Comparison of ENCODE assay signal across 22 cellular contexts in the genomic region with DNA sequence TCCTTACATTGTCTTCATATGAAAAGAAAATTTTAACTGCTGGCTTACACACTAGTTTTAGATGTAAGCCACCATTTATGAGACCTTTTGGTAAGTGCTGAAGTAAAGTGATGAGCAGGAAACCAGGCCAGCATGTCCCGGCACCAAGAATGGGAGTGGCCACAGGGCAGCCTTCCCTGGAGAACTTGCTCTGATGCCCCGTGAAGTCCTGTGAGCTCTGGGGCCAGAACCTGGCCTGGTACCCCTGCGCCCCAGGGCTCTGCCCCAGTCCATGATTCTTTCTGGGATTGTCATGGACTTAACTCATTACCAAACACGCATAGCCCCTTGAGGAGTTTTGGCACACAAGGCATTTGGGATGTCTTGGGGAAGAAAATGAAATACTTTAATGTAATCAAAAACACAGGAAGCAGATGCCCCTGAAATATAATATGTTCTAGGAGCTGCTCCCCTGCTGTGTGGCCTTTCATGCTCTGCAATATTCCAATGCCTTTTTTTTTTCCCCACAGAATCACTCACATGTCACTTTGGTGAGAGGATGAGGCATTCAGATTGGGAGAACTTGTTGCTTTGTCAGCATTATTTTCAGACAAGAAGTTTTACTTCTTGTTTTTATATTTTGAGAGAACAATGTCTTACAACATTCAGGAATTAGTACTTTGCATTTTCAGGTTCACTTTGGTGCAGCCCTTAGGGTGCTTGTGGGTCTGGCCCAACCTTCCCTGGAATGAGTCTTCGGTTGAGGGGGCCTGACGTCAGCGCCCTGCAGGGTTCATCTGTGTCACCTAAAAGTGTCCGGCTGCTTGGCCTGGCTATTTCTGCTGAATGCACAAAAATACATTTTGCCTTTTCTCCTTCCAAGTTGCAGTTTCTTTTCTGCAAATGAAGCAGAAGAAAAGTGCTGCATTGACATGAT. TPM values are rescaled to one million over a fixed set of nuclear protein-coding genes. Genes with fewer than 3 reads are reported as not detected.
DNase-seq lines count a peak whose midpoint lies in the region; ATAC-seq and TF ChIP-seq lines count a peak whose summit lies in the region.
"Had no signal": no experiment of that assay in that cellular context is flagged by ENCODE, and none has a peak within 500 bp of the region (broad histone marks: within the 10 kb centered on the region; RNA-seq: fewer than 3 reads in every experiment).

No MANE protein-coding gene starts in this region.

- no peaks in the 10 kb centered on the region for H4K20me1 ChIP-seq in osteoblast (ENCODE audit: insufficient read depth, low read length)

- H3K27me3 Mint-ChIP-seq in progenitor cell of endocrine pancreas: peaks cover 3% of the 10 kb centered on the region
- no peaks in the 10 kb centered on the region for H3K27me3 Mint-ChIP-seq in activated CD4-positive, alpha-beta memory T cell treated with anti-CD3 and anti-CD28 coated beads, Interleukin-2, amount 10 ng/mL, durations not matched to agents 7 days and 5 days
- H3K27me3 Mint-ChIP-seq: activated naive CD8-positive, alpha-beta T cell treated with anti-CD3 and anti-CD28 coated beads, Interleukin-2, amount 10 ng/mL, durations not matched to agents 7 days and 5 days; stimulated activated naive CD8-positive, alpha-beta T cell treated with anti-CD3 and anti-CD28 coated beads, Interleukin-15, Interleukin-2, amounts not matched to agents 100 ng/mL and 50 ng/mL, for 24 hours; T-helper 17 cell had no signal

- ATAC-seq in left cardiac atrium: peak; percentile 38 to 77
- no peak for ATAC-seq in HG02759 (IDR thresholded peaks at IDR 0.05; ENCODE audit: unreplicated experiment)
- ATAC-seq: T-helper 17 cell had no signal

- POLR2A ChIA-PET in activated CD4-positive, alpha-beta memory T cell treated with anti-CD3 and anti-CD28 coated beads, Interleukin-2, amount 10 ng/mL, durations not matched to agents 7 days and 5 days (lab: Charles Lee): no interaction called here

- H3K4me1 ChIP-seq in osteoblast (ENCODE audit: insufficient read depth, low read length): peaks cover 8% of the 10 kb centered on the region
- H3K4me1 ChIP-seq: colonic mucosa had no signal

- no peaks in the 10 kb centered on the region for H3K36me3 ChIP-seq in osteoblast (ENCODE audit: insufficient read depth, low read length)
- H3K36me3 ChIP-seq: colonic mucosa had no signal

- no peaks in the 10 kb centered on the region for H3K79me2 ChIP-seq in osteoblast (ENCODE audit: insufficient read depth, low read length)

- no peaks in the 10 kb centered on the region for H3K9me3 ChIP-seq in osteoblast (ENCODE audit: low read depth, low read length)
- H3K9me3 ChIP-seq: colonic mucosa had no signal

- intact Hi-C loops in left cardiac atrium (cut with DNase I): no loop called here

- CTCF ChIA-PET in activated CD4-positive, alpha-beta memory T cell treated with anti-CD3 and anti-CD28 coated beads, Interleukin-2, amount 10 ng/mL, durations not matched to agents 7 days and 5 days (lab: Charles Lee): no interaction called here

- peak; percentile 83 for DNase-seq in CD1c-positive myeloid dendritic cell (ENCODE audit: extremely low spot score)
- peak; percentile 92 for DNase-seq in RPMI8226
- peak; percentile 43 for DNase-seq in left cardiac atrium
- DNase-seq in osteoblast (ENCODE audit: insufficient read length, low spot score, missing footprints): peak; percentile 38
- no peak for DNase-seq in progenitor cell of endocrine pancreas (ENCODE audit: low spot score, unreplicated experiment)
- no peak for DNase-seq in NCI-H1417 (lab: John Stamatoyannopoulos, UW)
- DNase-seq in activated CD4-positive, alpha-beta memory T cell treated with anti-CD3 and anti-CD28 coated beads, Interleukin-2, amount 10 ng/mL, durations not matched to agents 7 days and 5 days: no peak
- DNase-seq: activated CD4-positive, alpha-beta T cell treated with anti-CD3 and anti-CD28 coated beads for 4 hours; activated naive CD8-positive, alpha-beta T cell treated with anti-CD3 and anti-CD28 coated beads, Interleukin-2, amount 10 ng/mL, durations not matched to agents 7 days and 5 days; activated T-cell treated with anti-CD3 and anti-CD28 coated beads, Interleukin-2, amount 50 U/mL, for 1 hour; colonic mucosa; DMS153; HCEC 1CT; hippocampal formation; KBM-7; NCI-H187 treated with DMSO at 0.1 percent for 48 hours; NCI-H82; small intestine; T-helper 17 cell had no signal

- no peaks in the 10 kb centered on the region for H3K27me3 ChIP-seq in osteoblast (ENCODE audit: insufficient read depth, low read length)
- H3K27me3 ChIP-seq: colonic mucosa had no signal

- H2AFZ ChIP-seq in osteoblast (ENCODE audit: low read length): no peak overlapping the region

- H3K4me2 ChIP-seq in osteoblast (ENCODE audit: insufficient read depth, low read length): peak overlapping the region; percentile 30

- H3K9me3 Mint-ChIP-seq in progenitor cell of endocrine pancreas (ENCODE audit: low read depth): peaks cover 12% of the 10 kb centered on the region
- peaks cover 3% of the 10 kb centered on the region for H3K9me3 Mint-ChIP-seq in activated CD4-positive, alpha-beta memory T cell treated with anti-CD3 and anti-CD28 coated beads, Interleukin-2, amount 10 ng/mL, durations not matched to agents 7 days and 5 days
- H3K9me3 Mint-ChIP-seq: neural crest cell had no signal

- H3K27ac ChIP-seq in osteoblast (ENCODE audit: low read depth, low read length): no peak overlapping the region
- H3K27ac ChIP-seq: colonic mucosa had no signal

- no peak overlapping the region for H3K4me3 ChIP-seq in osteoblast (ENCODE audit: insufficient read depth, low read length)
- H3K4me3 ChIP-seq: colonic mucosa had no signal

- no peaks in the 10 kb centered on the region for H3K4me1 Mint-ChIP-seq in progenitor cell of endocrine pancreas (ENCODE audit: low read depth)
- H3K4me1 Mint-ChIP-seq in activated CD4-positive, alpha-beta memory T cell treated with anti-CD3 and anti-CD28 coated beads, Interleukin-2, amount 10 ng/mL, durations not matched to agents 7 days and 5 days: no peaks in the 10 kb centered on the region
- H3K4me1 Mint-ChIP-seq: activated naive CD8-positive, alpha-beta T cell treated with anti-CD3 and anti-CD28 coated beads, Interleukin-2, amount 10 ng/mL, durations not matched to agents 7 days and 5 days; neural crest cell; T-helper 17 cell had no signal

- H3K27ac Mint-ChIP-seq in progenitor cell of endocrine pancreas: no peak overlapping the region
- H3K27ac Mint-ChIP-seq in activated CD4-positive, alpha-beta memory T cell treated with anti-CD3 and anti-CD28 coated beads, Interleukin-2, amount 10 ng/mL, durations not matched to agents 7 days and 5 days: no peak overlapping the region
- H3K27ac Mint-ChIP-seq: activated naive CD8-positive, alpha-beta T cell treated with anti-CD3 and anti-CD28 coated beads, Interleukin-2, amount 10 ng/mL, durations not matched to agents 7 days and 5 days; stimulated activated naive CD8-positive, alpha-beta T cell treated with anti-CD3 and anti-CD28 coated beads, Interleukin-15, Interleukin-2, amounts not matched to agents 100 ng/mL and 50 ng/mL, for 24 hours; T-helper 17 cell had no signal

- no peak overlapping the region for H3K4me3 Mint-ChIP-seq in progenitor cell of endocrine pancreas (ENCODE audit: low read depth)
- no peak overlapping the region for H3K4me3 Mint-ChIP-seq in activated CD4-positive, alpha-beta memory T cell treated with anti-CD3 and anti-CD28 coated beads, Interleukin-2, amount 10 ng/mL, durations not matched to agents 7 days and 5 days
- H3K4me3 Mint-ChIP-seq: activated naive CD8-positive, alpha-beta T cell treated with anti-CD3 and anti-CD28 coated beads, Interleukin-2, amount 10 ng/mL, durations not matched to agents 7 days and 5 days; neural crest cell; stimulated activated naive CD8-positive, alpha-beta T cell treated with anti-CD3 and anti-CD28 coated beads, Interleukin-15, Interleukin-2, amounts not matched to agents 100 ng/mL and 50 ng/mL, for 24 hours; T-helper 17 cell had no signal

- no peaks in the 10 kb centered on the region for H3K36me3 Mint-ChIP-seq in progenitor cell of endocrine pancreas (ENCODE audit: insufficient read depth)
- no peaks in the 10 kb centered on the region for H3K36me3 Mint-ChIP-seq in activated CD4-positive, alpha-beta memory T cell treated with anti-CD3 and anti-CD28 coated beads, Interleukin-2, amount 10 ng/mL, durations not matched to agents 7 days and 5 days (ENCODE audit: low read depth)
- H3K36me3 Mint-ChIP-seq: activated naive CD8-positive, alpha-beta T cell treated with anti-CD3 and anti-CD28 coated beads, Interleukin-2, amount 10 ng/mL, durations not matched to agents 7 days and 5 days had no signal

- no peak for TF ChIP-seq CTCF in osteoblast (IDR thresholded peaks at IDR 0.05; ENCODE audit: extremely low read depth, low read depth, low read length)
- TF ChIP-seq CTCF in progenitor cell of endocrine pancreas (IDR thresholded peaks at IDR 0.05; ENCODE audit: unreplicated experiment): no peak

RNA-seq across cellular contexts. Expression of gene CXCL12, which starts 53.2 kb away (rescaled TPM):
- total RNA-seq in left cardiac atrium (100 to 1,000 TPM; 213 to 248 TPM), osteoblast (288 and 358 TPM in 2 replicates), progenitor cell of endocrine pancreas (4.2 and 4.6 TPM in 2 replicates)
- not detected for total RNA-seq in activated CD4-positive, alpha-beta memory T cell treated with anti-CD3 and anti-CD28 coated beads, Interleukin-2, amount 10 ng/mL, durations not matched to agents 7 days and 5 days
- total RNA-seq: activated naive CD8-positive, alpha-beta T cell treated with anti-CD3 and anti-CD28 coated beads, Interleukin-2, amount 10 ng/mL, durations not matched to agents 7 days and 5 days had no signal

Comparison
In these comparisons a context has a peak if more than half of its experiments do, and no peak if none do; other contexts are left out.
1. DNase-seq: peak in CD1c-positive myeloid dendritic cell (single experiment), RPMI8226 (single experiment), left cardiac atrium (single experiment) and osteoblast (single experiment); none in progenitor cell of endocrine pancreas (single experiment), NCI-H1417 (0 of 3) and activated CD4-positive, alpha-beta memory T cell treated with anti-CD3 and anti-CD28 coated beads, Interleukin-2, amount 10 ng/mL, durations not matched to agents 7 days and 5 days (single experiment).
2. RNA of gene CXCL12, which starts 53.2 kb away (total RNA-seq): 288 to 358 TPM in osteoblast and 213 to 248 TPM in left cardiac atrium; 4.2 to 4.6 TPM in progenitor cell of endocrine pancreas and not detected in activated CD4-positive, alpha-beta memory T cell treated with anti-CD3 and anti-CD28 coated beads, Interleukin-2, amount 10 ng/mL, durations not matched to agents 7 days and 5 days; every median in the first group is over 10 times any median in the second.